In genomic region chr2:21700644-21701043, GRCh38 we compare ENCODE assay signal across 5 cellular contexts.
"Had no signal": no experiment of that assay in that cellular context is flagged by ENCODE, and none has a peak within 500 bp of the region (broad histone marks: within the 10 kb centered on the region; RNA-seq: fewer than 3 reads in every experiment).

No MANE protein-coding gene starts in this region.

- H3K4me3 ChIP-seq: GM23338 had no signal

- ATAC-seq: GM23338, HepG2 had no signal

- H3K27ac ChIP-seq: HL-60 had no signal

- DNase-seq: H9, HCEC 1CT had no signal
